In genomic region chr15:48177875-48178611, GRCh38 we compare ENCODE assay signal across 8 cellular contexts. TPM values are rescaled to one million over a fixed set of nuclear protein-coding genes. Genes with fewer than 3 reads are reported as not detected.
DNase-seq lines count a peak whose midpoint lies in the region; ATAC-seq, FAIRE-seq and TF ChIP-seq lines count a peak whose summit lies in the region.

MYEF2 (minus strand) TSS chr15:48178295; CDS start chr15:48178237, 58 bp downstream.

- H3K27me3 Mint-ChIP-seq in chondrocyte (ENCODE audit: low read depth) = peaks cover 7% of the 10 kb centered on the region

- H3K4me1 ChIP-seq in kidney (ENCODE audit: control insufficient read depth in 1 of 2, insufficient read depth in 1 of 2, low read depth in 1 of 2, low read length in 2 of 2) = no peaks in the 10 kb centered on the region

- peak within 1 kb of the TSS; percentile 44 to 61 for H3K9ac ChIP-seq in kidney (ENCODE audit: low read length in 2 of 2)

- H3K4me1 Mint-ChIP-seq in chondrocyte (ENCODE audit: low read depth) = peaks cover 14% of the 10 kb centered on the region

- peak within 1 kb of the TSS; percentile 93 for H3K27ac Mint-ChIP-seq in chondrocyte (ENCODE audit: unreplicated experiment)

- peak within 1 kb of the TSS; percentile 46 to 72 for H3K4me3 ChIP-seq in kidney (ENCODE audit: low read length in 2 of 2)

- peaks cover 9% of the 10 kb centered on the region for H3K9me3 Mint-ChIP-seq in chondrocyte (ENCODE audit: low read depth)

- H3K36me3 ChIP-seq in kidney (ENCODE audit: control insufficient read depth in 1 of 2, insufficient read depth in 2 of 2, low read length in 2 of 2) = no peaks in the 10 kb centered on the region

- TF ChIP-seq CTCF in GM13977 (IDR thresholded peaks at IDR 0.05; ENCODE audit: extremely low read depth, insufficient read depth, missing control alignments) (no peak), chondrocyte (IDR thresholded peaks at IDR 0.05) (peak; percentile 22), kidney (IDR thresholded peaks at IDR 0.05; ENCODE audit: borderline replicate concordance, extremely low read depth, insufficient read depth) (no peak)

- intact Hi-C loops in kidney (cut with DNase I) = no loop called here

- peak within 1 kb of the TSS; percentile 73 for H3K4me3 Mint-ChIP-seq in chondrocyte (ENCODE audit: unreplicated experiment)

- no peaks in the 10 kb centered on the region for H3K9me3 ChIP-seq in kidney (ENCODE audit: control insufficient read depth in 1 of 2, low read length in 2 of 2)

- in situ Hi-C loops in GM13977 (cut with MboI; ENCODE audit: low pct_unique_long_range_greater_than_20kb, low sequenced_read_pairs, unreplicated experiment) = no loop called here

- FAIRE-seq in kidney (lab: Jason Lieb, UNC) = no peak

- H3K27ac ChIP-seq in kidney (ENCODE audit: low read depth in 2 of 2, low read length in 2 of 2) = peak within 1 kb of the TSS; percentile 1 to 78

- peak; percentile 75 for ATAC-seq in HG02763 (IDR thresholded peaks at IDR 0.05; ENCODE audit: unreplicated experiment)

- H3K36me3 Mint-ChIP-seq in chondrocyte (ENCODE audit: low read depth) = peaks cover 2% of the 10 kb centered on the region

- DNase-seq in GM13977 (ENCODE audit: low spot score) (peak; percentile 83), NCI-H1930 (lab: John Stamatoyannopoulos, UW) (peak; percentile 57 to 72), chondrocyte (ENCODE audit: low spot score) (peak; percentile 89), kidney (peak; percentile 91), NAMALWA (ENCODE audit: low spot score) (no peak)
- peak; percentile 66 for DNase-seq in activated CD4-positive, CD25-positive, alpha-beta regulatory T cell treated with anti-CD3 and anti-CD28 coated beads, Interleukin-2, amount 50 U/mL, for 72 hours
- peak; percentile 28 to 48 for DNase-seq in stimulated activated CD4-positive, alpha-beta T cell treated with anti-CD3 and anti-CD28 coated beads, Interleukin-15, amount 100 ng/mL, for 1 hour (ENCODE audit: low read depth in 1 of 2, low spot score in 1 of 2)

RNA-seq across cellular contexts. Expression of gene MYEF2, which starts in this region (rescaled TPM):
- total RNA-seq in chondrocyte (16.3 to 22.6 TPM (median 20.5 TPM) in 3 replicates), kidney (46.3 TPM)
- polyA plus RNA-seq in kidney (ENCODE audit: insufficient read depth, low read depth, low replicate concordance) = 17.6 TPM
